ENCODE assay signal across 3 cellular contexts in the genomic region with DNA sequence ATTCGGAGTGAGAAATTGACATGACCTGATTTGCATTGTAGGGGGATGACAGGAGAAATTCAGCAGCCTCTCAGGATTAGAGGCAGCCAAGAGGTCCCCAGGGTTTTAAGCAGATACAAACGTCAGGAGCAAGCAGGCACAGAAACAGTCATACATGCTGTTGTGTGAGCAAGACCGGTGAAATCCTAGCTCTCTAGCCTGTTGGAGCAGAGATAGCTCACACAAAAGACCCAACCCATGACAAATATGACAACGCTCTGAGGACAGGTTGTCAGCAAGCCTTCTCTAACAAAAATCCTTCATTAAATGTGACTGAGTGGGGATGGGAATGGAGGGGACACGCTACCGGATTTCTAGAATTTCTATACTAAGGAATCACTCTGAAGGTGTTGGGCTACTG.
TF ChIP-seq lines count a peak whose summit lies in the region.

No MANE protein-coding gene starts in this region.

TF ChIP-seq in HEK293, 187 proteins besides CTCF, POLR2A, EP300 and RAD21 (continued from another document):
- TF ChIP-seq, protein P1, sequence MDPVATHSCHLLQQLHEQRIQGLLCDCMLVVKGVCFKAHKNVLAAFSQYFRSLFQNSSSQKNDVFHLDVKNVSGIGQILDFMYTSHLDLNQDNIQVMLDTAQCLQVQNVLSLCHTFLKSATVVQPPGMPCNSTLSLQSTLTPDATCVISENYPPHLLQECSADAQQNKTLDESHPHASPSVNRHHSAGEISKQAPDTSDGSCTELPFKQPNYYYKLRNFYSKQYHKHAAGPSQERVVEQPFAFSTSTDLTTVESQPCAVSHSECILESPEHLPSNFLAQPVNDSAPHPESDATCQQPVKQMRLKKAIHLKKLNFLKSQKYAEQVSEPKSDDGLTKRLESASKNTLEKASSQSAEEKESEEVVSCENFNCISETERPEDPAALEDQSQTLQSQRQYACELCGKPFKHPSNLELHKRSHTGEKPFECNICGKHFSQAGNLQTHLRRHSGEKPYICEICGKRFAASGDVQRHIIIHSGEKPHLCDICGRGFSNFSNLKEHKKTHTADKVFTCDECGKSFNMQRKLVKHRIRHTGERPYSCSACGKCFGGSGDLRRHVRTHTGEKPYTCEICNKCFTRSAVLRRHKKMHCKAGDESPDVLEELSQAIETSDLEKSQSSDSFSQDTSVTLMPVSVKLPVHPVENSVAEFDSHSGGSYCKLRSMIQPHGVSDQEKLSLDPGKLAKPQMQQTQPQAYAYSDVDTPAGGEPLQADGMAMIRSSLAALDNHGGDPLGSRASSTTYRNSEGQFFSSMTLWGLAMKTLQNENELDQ (tag by site-specific recombination; IDR thresholded peaks at IDR 0.05; ENCODE audit: low read depth): no peak

TF ChIP-seq in K562, 482 proteins besides CTCF, POLR2A, EP300 and RAD21 (continued from another document):
- TF ChIP-seq, protein P2, sequence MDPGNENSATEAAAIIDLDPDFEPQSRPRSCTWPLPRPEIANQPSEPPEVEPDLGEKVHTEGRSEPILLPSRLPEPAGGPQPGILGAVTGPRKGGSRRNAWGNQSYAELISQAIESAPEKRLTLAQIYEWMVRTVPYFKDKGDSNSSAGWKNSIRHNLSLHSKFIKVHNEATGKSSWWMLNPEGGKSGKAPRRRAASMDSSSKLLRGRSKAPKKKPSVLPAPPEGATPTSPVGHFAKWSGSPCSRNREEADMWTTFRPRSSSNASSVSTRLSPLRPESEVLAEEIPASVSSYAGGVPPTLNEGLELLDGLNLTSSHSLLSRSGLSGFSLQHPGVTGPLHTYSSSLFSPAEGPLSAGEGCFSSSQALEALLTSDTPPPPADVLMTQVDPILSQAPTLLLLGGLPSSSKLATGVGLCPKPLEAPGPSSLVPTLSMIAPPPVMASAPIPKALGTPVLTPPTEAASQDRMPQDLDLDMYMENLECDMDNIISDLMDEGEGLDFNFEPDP (CRISPR knock-in tag; IDR thresholded peaks at IDR 0.05): no peak
- TF ChIP-seq, protein P3, sequence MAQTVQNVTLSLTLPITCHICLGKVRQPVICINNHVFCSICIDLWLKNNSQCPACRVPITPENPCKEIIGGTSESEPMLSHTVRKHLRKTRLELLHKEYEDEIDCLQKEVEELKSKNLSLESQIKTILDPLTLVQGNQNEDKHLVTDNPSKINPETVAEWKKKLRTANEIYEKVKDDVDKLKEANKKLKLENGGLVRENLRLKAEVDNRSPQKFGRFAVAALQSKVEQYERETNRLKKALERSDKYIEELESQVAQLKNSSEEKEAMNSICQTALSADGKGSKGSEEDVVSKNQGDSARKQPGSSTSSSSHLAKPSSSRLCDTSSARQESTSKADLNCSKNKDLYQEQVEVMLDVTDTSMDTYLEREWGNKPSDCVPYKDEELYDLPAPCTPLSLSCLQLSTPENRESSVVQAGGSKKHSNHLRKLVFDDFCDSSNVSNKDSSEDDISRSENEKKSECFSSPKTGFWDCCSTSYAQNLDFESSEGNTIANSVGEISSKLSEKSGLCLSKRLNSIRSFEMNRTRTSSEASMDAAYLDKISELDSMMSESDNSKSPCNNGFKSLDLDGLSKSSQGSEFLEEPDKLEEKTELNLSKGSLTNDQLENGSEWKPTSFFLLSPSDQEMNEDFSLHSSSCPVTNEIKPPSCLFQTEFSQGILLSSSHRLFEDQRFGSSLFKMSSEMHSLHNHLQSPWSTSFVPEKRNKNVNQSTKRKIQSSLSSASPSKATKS (CRISPR knock-in tag; IDR thresholded peaks at IDR 0.05): no peak
- TF ChIP-seq CCNT2 (IDR thresholded peaks at IDR 0.05; ENCODE audit: borderline replicate concordance, extremely low read depth, insufficient read length, low read depth, low read length) (no peak), PHB (CRISPR knock-in tag; IDR thresholded peaks at IDR 0.05) (no peak)
- TF ChIP-seq, protein P4, sequence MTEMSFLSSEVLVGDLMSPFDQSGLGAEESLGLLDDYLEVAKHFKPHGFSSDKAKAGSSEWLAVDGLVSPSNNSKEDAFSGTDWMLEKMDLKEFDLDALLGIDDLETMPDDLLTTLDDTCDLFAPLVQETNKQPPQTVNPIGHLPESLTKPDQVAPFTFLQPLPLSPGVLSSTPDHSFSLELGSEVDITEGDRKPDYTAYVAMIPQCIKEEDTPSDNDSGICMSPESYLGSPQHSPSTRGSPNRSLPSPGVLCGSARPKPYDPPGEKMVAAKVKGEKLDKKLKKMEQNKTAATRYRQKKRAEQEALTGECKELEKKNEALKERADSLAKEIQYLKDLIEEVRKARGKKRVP (CRISPR knock-in tag; IDR thresholded peaks at IDR 0.05): no peak

TF ChIP-seq in neural cell, 6 proteins besides CTCF, POLR2A, EP300 and RAD21:
- TF ChIP-seq, protein P5, sequence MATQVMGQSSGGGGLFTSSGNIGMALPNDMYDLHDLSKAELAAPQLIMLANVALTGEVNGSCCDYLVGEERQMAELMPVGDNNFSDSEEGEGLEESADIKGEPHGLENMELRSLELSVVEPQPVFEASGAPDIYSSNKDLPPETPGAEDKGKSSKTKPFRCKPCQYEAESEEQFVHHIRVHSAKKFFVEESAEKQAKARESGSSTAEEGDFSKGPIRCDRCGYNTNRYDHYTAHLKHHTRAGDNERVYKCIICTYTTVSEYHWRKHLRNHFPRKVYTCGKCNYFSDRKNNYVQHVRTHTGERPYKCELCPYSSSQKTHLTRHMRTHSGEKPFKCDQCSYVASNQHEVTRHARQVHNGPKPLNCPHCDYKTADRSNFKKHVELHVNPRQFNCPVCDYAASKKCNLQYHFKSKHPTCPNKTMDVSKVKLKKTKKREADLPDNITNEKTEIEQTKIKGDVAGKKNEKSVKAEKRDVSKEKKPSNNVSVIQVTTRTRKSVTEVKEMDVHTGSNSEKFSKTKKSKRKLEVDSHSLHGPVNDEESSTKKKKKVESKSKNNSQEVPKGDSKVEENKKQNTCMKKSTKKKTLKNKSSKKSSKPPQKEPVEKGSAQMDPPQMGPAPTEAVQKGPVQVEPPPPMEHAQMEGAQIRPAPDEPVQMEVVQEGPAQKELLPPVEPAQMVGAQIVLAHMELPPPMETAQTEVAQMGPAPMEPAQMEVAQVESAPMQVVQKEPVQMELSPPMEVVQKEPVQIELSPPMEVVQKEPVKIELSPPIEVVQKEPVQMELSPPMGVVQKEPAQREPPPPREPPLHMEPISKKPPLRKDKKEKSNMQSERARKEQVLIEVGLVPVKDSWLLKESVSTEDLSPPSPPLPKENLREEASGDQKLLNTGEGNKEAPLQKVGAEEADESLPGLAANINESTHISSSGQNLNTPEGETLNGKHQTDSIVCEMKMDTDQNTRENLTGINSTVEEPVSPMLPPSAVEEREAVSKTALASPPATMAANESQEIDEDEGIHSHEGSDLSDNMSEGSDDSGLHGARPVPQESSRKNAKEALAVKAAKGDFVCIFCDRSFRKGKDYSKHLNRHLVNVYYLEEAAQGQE (IDR thresholded peaks at IDR 0.05; ENCODE audit: borderline replicate concordance): no peak
- TF ChIP-seq TAF1 (IDR thresholded peaks at IDR 0.05; ENCODE audit: low read depth) (no peak), POLR2AphosphoS5 (IDR thresholded peaks at IDR 0.05) (peak; percentile 30)
